Comparison of ENCODE assay signal across 1 cellular context in genomic region chr9:5922192-5922591, GRCh38.
A peak's percentile ranks its signal among the peaks of the same experiment; 100 is the strongest.
TF ChIP-seq lines count a peak whose summit lies in the region.

No MANE protein-coding gene starts in this region.

TF ChIP-seq in GM12878, 131 proteins besides CTCF, POLR2A, EP300 and RAD21 (continued from another document and continues in another):
- TF ChIP-seq SKIL (IDR thresholded peaks at IDR 0.05; ENCODE audit: low read depth, poor library complexity, severe bottlenecking): peak; percentile 48
- 0 out of 2 replicates have a peak, but pooled peaks have one; percentile 19 for TF ChIP-seq GATAD2B (conservative IDR thresholded peaks at IDR 0.05; ENCODE audit: low read depth)
- TF ChIP-seq NFYA (IDR thresholded peaks at IDR 0.05; ENCODE audit: borderline replicate concordance, low read depth, low read length): no peak
- TF ChIP-seq BCLAF1 (IDR thresholded peaks at IDR 0.05): no peak
- TF ChIP-seq SMC3 (IDR thresholded peaks at IDR 0.05; ENCODE audit: borderline replicate concordance, low read length): no peak
- TF ChIP-seq, protein P1, sequence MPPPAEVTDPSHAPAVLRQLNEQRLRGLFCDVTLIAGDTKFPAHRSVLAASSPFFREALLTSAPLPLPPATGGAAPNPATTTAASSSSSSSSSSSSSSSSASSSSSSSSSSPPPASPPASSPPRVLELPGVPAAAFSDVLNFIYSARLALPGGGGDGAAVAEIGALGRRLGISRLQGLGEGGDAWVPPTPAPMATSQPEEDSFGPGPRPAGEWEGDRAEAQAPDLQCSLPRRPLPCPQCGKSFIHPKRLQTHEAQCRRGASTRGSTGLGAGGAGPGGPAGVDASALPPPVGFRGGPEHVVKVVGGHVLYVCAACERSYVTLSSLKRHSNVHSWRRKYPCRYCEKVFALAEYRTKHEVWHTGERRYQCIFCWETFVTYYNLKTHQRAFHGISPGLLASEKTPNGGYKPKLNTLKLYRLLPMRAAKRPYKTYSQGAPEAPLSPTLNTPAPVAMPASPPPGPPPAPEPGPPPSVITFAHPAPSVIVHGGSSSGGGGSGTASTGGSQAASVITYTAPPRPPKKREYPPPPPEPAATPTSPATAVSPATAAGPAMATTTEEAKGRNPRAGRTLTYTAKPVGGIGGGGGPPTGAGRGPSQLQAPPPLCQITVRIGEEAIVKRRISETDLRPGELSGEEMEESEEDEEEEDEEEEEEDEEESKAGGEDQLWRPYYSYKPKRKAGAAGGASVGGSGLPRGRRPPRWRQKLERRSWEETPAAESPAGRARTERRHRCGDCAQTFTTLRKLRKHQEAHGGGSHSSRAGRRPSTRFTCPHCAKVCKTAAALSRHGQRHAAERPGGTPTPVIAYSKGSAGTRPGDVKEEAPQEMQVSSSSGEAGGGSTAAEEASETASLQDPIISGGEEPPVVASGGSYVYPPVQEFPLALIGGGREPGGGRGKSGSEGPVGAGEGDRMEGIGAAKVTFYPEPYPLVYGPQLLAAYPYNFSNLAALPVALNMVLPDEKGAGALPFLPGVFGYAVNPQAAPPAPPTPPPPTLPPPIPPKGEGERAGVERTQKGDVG (CRISPR knock-in tag; IDR thresholded peaks at IDR 0.05): no peak
- TF ChIP-seq, protein P2, sequence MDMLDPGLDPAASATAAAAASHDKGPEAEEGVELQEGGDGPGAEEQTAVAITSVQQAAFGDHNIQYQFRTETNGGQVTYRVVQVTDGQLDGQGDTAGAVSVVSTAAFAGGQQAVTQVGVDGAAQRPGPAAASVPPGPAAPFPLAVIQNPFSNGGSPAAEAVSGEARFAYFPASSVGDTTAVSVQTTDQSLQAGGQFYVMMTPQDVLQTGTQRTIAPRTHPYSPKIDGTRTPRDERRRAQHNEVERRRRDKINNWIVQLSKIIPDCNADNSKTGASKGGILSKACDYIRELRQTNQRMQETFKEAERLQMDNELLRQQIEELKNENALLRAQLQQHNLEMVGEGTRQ (IDR thresholded peaks at IDR 0.05; ENCODE audit: borderline replicate concordance, low read depth, low read length): no peak
- TF ChIP-seq IRF4 (IDR thresholded peaks at IDR 0.05; ENCODE audit: low read depth, low read length): no peak
- TF ChIP-seq NR2C1 (IDR thresholded peaks at IDR 0.05): no peak
- TF ChIP-seq FOS (IDR thresholded peaks at IDR 0.05; ENCODE audit: borderline replicate concordance, extremely low read depth, insufficient read length): no peak
- TF ChIP-seq CEBPZ (IDR thresholded peaks at IDR 0.05; ENCODE audit: low read depth, low read length): no peak
- no peak for TF ChIP-seq HCFC1 (IDR thresholded peaks at IDR 0.05; ENCODE audit: low read length)
- peak; percentile 13; the same call in 1 of the 2 replicates for TF ChIP-seq BCL11A (IDR thresholded peaks at IDR 0.05; ENCODE audit: low read depth, low read length)
- TF ChIP-seq YY1 (IDR thresholded peaks at IDR 0.05; ENCODE audit: low read depth, low read length): no peak
- peak; percentile 33; the same call in 1 of the 3 replicates for TF ChIP-seq POU2F2 (IDR thresholded peaks at IDR 0.05; ENCODE audit: borderline replicate concordance, low read depth, low read length)
- TF ChIP-seq CBX5 (IDR thresholded peaks at IDR 0.05; ENCODE audit: low read depth): no peak
- TF ChIP-seq ZBTB33 (IDR thresholded peaks at IDR 0.05): no peak
- no peak for TF ChIP-seq SMARCA5 (IDR thresholded peaks at IDR 0.05)
- no peak for TF ChIP-seq WRNIP1 (IDR thresholded peaks at IDR 0.05; ENCODE audit: borderline replicate concordance, low read depth, low read length)
- TF ChIP-seq, protein P3, sequence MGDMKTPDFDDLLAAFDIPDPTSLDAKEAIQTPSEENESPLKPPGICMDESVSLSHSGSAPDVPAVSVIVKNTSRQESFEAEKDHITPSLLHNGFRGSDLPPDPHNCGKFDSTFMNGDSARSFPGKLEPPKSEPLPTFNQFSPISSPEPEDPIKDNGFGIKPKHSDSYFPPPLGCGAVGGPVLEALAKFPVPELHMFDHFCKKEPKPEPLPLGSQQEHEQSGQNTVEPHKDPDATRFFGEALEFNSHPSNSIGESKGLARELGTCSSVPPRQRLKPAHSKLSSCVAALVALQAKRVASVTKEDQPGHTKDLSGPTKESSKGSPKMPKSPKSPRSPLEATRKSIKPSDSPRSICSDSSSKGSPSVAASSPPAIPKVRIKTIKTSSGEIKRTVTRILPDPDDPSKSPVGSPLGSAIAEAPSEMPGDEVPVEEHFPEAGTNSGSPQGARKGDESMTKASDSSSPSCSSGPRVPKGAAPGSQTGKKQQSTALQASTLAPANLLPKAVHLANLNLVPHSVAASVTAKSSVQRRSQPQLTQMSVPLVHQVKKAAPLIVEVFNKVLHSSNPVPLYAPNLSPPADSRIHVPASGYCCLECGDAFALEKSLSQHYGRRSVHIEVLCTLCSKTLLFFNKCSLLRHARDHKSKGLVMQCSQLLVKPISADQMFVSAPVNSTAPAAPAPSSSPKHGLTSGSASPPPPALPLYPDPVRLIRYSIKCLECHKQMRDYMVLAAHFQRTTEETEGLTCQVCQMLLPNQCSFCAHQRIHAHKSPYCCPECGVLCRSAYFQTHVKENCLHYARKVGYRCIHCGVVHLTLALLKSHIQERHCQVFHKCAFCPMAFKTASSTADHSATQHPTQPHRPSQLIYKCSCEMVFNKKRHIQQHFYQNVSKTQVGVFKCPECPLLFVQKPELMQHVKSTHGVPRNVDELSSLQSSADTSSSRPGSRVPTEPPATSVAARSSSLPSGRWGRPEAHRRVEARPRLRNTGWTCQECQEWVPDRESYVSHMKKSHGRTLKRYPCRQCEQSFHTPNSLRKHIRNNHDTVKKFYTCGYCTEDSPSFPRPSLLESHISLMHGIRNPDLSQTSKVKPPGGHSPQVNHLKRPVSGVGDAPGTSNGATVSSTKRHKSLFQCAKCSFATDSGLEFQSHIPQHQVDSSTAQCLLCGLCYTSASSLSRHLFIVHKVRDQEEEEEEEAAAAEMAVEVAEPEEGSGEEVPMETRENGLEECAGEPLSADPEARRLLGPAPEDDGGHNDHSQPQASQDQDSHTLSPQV (IDR thresholded peaks at IDR 0.05): no peak
- no peak for TF ChIP-seq CBFB (IDR thresholded peaks at IDR 0.05; ENCODE audit: low read depth)
- peak; percentile 55; the same call in 1 of the 2 replicates for TF ChIP-seq MYB (IDR thresholded peaks at IDR 0.05; ENCODE audit: borderline replicate concordance, low read depth, low read length)
- no peak for TF ChIP-seq ZNF207 (IDR thresholded peaks at IDR 0.05; ENCODE audit: borderline replicate concordance)
- TF ChIP-seq CEBPB (IDR thresholded peaks at IDR 0.05; ENCODE audit: borderline replicate concordance in 1 of 2, low read depth in 2 of 2, low read length in 2 of 2): no peak
- TF ChIP-seq CREM (IDR thresholded peaks at IDR 0.05; ENCODE audit: low read depth): no peak
- TF ChIP-seq CHD2 (IDR thresholded peaks at IDR 0.05; ENCODE audit: borderline replicate concordance, low read depth, low read length): 0 out of 2 replicates have a peak, but pooled peaks have one; percentile 28
- no peak for TF ChIP-seq CBX3 (IDR thresholded peaks at IDR 0.05; ENCODE audit: borderline replicate concordance, low read depth)
- TF ChIP-seq, protein P4, sequence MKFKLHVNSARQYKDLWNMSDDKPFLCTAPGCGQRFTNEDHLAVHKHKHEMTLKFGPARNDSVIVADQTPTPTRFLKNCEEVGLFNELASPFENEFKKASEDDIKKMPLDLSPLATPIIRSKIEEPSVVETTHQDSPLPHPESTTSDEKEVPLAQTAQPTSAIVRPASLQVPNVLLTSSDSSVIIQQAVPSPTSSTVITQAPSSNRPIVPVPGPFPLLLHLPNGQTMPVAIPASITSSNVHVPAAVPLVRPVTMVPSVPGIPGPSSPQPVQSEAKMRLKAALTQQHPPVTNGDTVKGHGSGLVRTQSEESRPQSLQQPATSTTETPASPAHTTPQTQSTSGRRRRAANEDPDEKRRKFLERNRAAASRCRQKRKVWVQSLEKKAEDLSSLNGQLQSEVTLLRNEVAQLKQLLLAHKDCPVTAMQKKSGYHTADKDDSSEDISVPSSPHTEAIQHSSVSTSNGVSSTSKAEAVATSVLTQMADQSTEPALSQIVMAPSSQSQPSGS (IDR thresholded peaks at IDR 0.05; ENCODE audit: low read length): no peak
- no peak for TF ChIP-seq SUPT20H (IDR thresholded peaks at IDR 0.05; ENCODE audit: borderline replicate concordance, control insufficient read depth, low read depth, low read length)
- peak; percentile 30; the same call in 1 of the 2 replicates for TF ChIP-seq JUND (IDR thresholded peaks at IDR 0.05; ENCODE audit: low read depth, low read length)
- no peak for TF ChIP-seq RUNX3 (IDR thresholded peaks at IDR 0.05; ENCODE audit: low read length)
- no peak for TF ChIP-seq MEF2A (IDR thresholded peaks at IDR 0.05; ENCODE audit: insufficient read depth, low read depth, low read length)
- TF ChIP-seq NFXL1 (IDR thresholded peaks at IDR 0.05; ENCODE audit: borderline replicate concordance): no peak
- no peak for TF ChIP-seq BCL3 (IDR thresholded peaks at IDR 0.05; ENCODE audit: borderline replicate concordance, insufficient read depth, low read depth, low read length, poor library complexity, severe bottlenecking)
